Comparison of ENCODE assay signal across 19 cellular contexts in genomic region chr9:88458716-88459115, GRCh38.
A peak's percentile ranks its signal among the peaks of the same experiment; 100 is the strongest.
DNase-seq lines count a peak whose midpoint lies in the region; ATAC-seq and TF ChIP-seq lines count a peak whose summit lies in the region.
"Had no signal": no experiment of that assay in that cellular context is flagged by ENCODE, and none has a peak within 500 bp of the region (broad histone marks: within the 10 kb centered on the region; RNA-seq: fewer than 3 reads in every experiment).

No MANE protein-coding gene starts in this region.

- CTCF ChIA-PET in WTC11 (lab: Charles Lee) (no interaction called here), Calu3 (lab: Charles Lee) (no interaction called here)

- DNase-seq in DMS 273 (lab: John Stamatoyannopoulos, UW; ENCODE audit: unreplicated experiment) (peak; percentile 14), DMS 273 treated with DMSO at 0.1 percent for 48 hours (lab: John Stamatoyannopoulos, UW) (no peak), WTC11 (ENCODE audit: low spot score) (no peak), fibroblast of the conjunctiva (ENCODE audit: low read depth) (peak; percentile 12), progenitor cell of endocrine pancreas (ENCODE audit: low spot score, unreplicated experiment) (no peak), breast epithelium (ENCODE audit: low spot score in 2 of 2) (no peak), Calu3 (no peak)
- DNase-seq: activated CD4-positive, alpha-beta T cell treated with anti-CD3 and anti-CD28 coated beads for 1 hour; activated CD8-positive, alpha-beta memory T cell treated with anti-CD3 and anti-CD28 coated beads, Interleukin-2, amount 50 U/mL, for 4 hours; central memory CD4-positive, alpha-beta T cell; GDM1; heart right ventricle; NCI-H2081 treated with DMSO at 0.1 percent for 48 hours; NCI-H774; Peyer's patch; T-helper 2 cell had no signal

- H3K4me3 ChIP-seq in breast epithelium = no peak overlapping the region
- H3K4me3 ChIP-seq: heart right ventricle, Peyer's patch had no signal

- no TSS peak for BruUV-seq in Calu3 (replicated peaks; lab: Mats Ljungman, UMichigan)

- H3K9me3 Mint-ChIP-seq in WTC11 = no peaks in the 10 kb centered on the region
- no peaks in the 10 kb centered on the region for H3K9me3 Mint-ChIP-seq in progenitor cell of endocrine pancreas (ENCODE audit: low read depth)
- no peaks in the 10 kb centered on the region for H3K9me3 Mint-ChIP-seq in Calu3 (ENCODE audit: low read depth, unreplicated experiment)
- H3K9me3 Mint-ChIP-seq: activated naive CD4-positive, alpha-beta T cell treated with anti-CD3 and anti-CD28 coated beads, Interleukin-2, amount 50 U/mL, for 24 hours had no signal

- H3K27me3 ChIP-seq in breast epithelium = no peaks in the 10 kb centered on the region
- H3K27me3 ChIP-seq: heart right ventricle, Peyer's patch had no signal

- H3K27ac Mint-ChIP-seq in WTC11 (peak overlapping the region; percentile 18; the same call in 1 of the 2 replicates), progenitor cell of endocrine pancreas (peak overlapping the region; percentile 63), Calu3 (ENCODE audit: unreplicated experiment) (no peak overlapping the region)
- H3K27ac Mint-ChIP-seq: activated naive CD4-positive, alpha-beta T cell treated with anti-CD3 and anti-CD28 coated beads, Interleukin-2, amount 50 U/mL, for 24 hours had no signal

- no peak overlapping the region for H3K27ac ChIP-seq in breast epithelium
- H3K27ac ChIP-seq: 22Rv1, heart right ventricle, Peyer's patch had no signal

- H3K9me3 ChIP-seq in breast epithelium = no peaks in the 10 kb centered on the region
- H3K9me3 ChIP-seq: heart right ventricle, Peyer's patch had no signal

- H3K4me3 Mint-ChIP-seq in WTC11 = no peak overlapping the region
- H3K4me3 Mint-ChIP-seq in progenitor cell of endocrine pancreas (ENCODE audit: low read depth) = no peak overlapping the region
- H3K4me3 Mint-ChIP-seq in Calu3 (ENCODE audit: low read depth, unreplicated experiment) = no peak overlapping the region
- H3K4me3 Mint-ChIP-seq: activated naive CD4-positive, alpha-beta T cell treated with anti-CD3 and anti-CD28 coated beads, Interleukin-2, amount 50 U/mL, for 24 hours had no signal

- H3K4me1 ChIP-seq in breast epithelium = no peaks in the 10 kb centered on the region
- H3K4me1 ChIP-seq: heart right ventricle, Peyer's patch had no signal

- no peaks in the 10 kb centered on the region for H3K36me3 ChIP-seq in breast epithelium

- POLR2A ChIA-PET in WTC11 (lab: Charles Lee) = no interaction called here

- H3K36me3 Mint-ChIP-seq in WTC11 (peaks cover 20% of the 10 kb centered on the region), progenitor cell of endocrine pancreas (ENCODE audit: insufficient read depth) (peaks cover 20% of the 10 kb centered on the region), Calu3 (ENCODE audit: insufficient read depth, unreplicated experiment) (peaks cover 6% of the 10 kb centered on the region)

- H3K27me3 Mint-ChIP-seq in WTC11 (ENCODE audit: low read depth) = no peaks in the 10 kb centered on the region
- no peaks in the 10 kb centered on the region for H3K27me3 Mint-ChIP-seq in progenitor cell of endocrine pancreas
- no peaks in the 10 kb centered on the region for H3K27me3 Mint-ChIP-seq in Calu3 (ENCODE audit: unreplicated experiment)
- H3K27me3 Mint-ChIP-seq: activated naive CD4-positive, alpha-beta T cell treated with anti-CD3 and anti-CD28 coated beads, Interleukin-2, amount 50 U/mL, for 24 hours had no signal

- TF ChIP-seq POLR2A in breast epithelium (IDR thresholded peaks at IDR 0.05) = no peak

- H3K4me1 Mint-ChIP-seq in WTC11 (peaks cover 30% of the 10 kb centered on the region), progenitor cell of endocrine pancreas (ENCODE audit: low read depth) (peaks cover 11% of the 10 kb centered on the region), Calu3 (ENCODE audit: low read depth, unreplicated experiment) (peaks cover 12% of the 10 kb centered on the region)

- intact Hi-C loops in breast epithelium (cut with DNase I; ENCODE audit: low total_unique reads) (no loop called here), Calu3 (cut with micrococcal nuclease; ENCODE audit: unreplicated experiment) (no loop called here)

- no peak for ATAC-seq in WTC11
- no peak for ATAC-seq in GM18519 (IDR thresholded peaks at IDR 0.05; ENCODE audit: low FRiP score, unreplicated experiment)

- TF ChIP-seq CTCF in WTC11 (IDR thresholded peaks at IDR 0.05) = no peak
- no peak for TF ChIP-seq CTCF in progenitor cell of endocrine pancreas (IDR thresholded peaks at IDR 0.05; ENCODE audit: unreplicated experiment)
- no peak for TF ChIP-seq CTCF in breast epithelium (IDR thresholded peaks at IDR 0.05)
- TF ChIP-seq CTCF in Calu3 (IDR thresholded peaks at IDR 0.05; ENCODE audit: unreplicated experiment) = no peak

TF ChIP-seq in WTC11, 78 proteins besides CTCF, POLR2A, EP300 and RAD21:
- TF ChIP-seq NFE2L1 (CRISPR knock-in tag; IDR thresholded peaks at IDR 0.05) = no peak
- no peak for TF ChIP-seq NR1H2 (CRISPR knock-in tag; IDR thresholded peaks at IDR 0.05)
- no peak for TF ChIP-seq ZNF121 (CRISPR knock-in tag; IDR thresholded peaks at IDR 0.05)

Comparison
In these comparisons a context has a peak if more than half of its experiments do, and no peak if none do; other contexts are left out.
1. DNase-seq: peak in DMS 273 (single experiment) and fibroblast of the conjunctiva (single experiment); none in DMS 273 treated with DMSO at 0.1 percent for 48 hours (single experiment), WTC11 (single experiment), progenitor cell of endocrine pancreas (single experiment), breast epithelium (0 of 2) and Calu3 (single experiment).